In genomic region chr1:204319027-204319426, GRCh38 we compare ENCODE assay signal across 20 cellular contexts. TPM values are rescaled to one million over a fixed set of nuclear protein-coding genes. Genes with fewer than 3 reads are reported as not detected.
DNase-seq lines count a peak whose midpoint lies in the region; ATAC-seq, FAIRE-seq and TF ChIP-seq lines count a peak whose summit lies in the region.
"Had no signal": no experiment of that assay in that cellular context is flagged by ENCODE, and none has a peak within 500 bp of the region (broad histone marks: within the 10 kb centered on the region; RNA-seq: fewer than 3 reads in every experiment).

No MANE protein-coding gene starts in this region.

- no peaks in the 10 kb centered on the region for H3K79me2 ChIP-seq in HepG2 (ENCODE audit: insufficient read depth, low read length)

- H3K4me3 ChIP-seq in A549 = no peak overlapping the region
- no peak overlapping the region for H3K4me3 ChIP-seq in RWPE2 (ENCODE audit: severe bottlenecking)
- no peak overlapping the region for H3K4me3 ChIP-seq in epithelial cell of esophagus (ENCODE audit: low read length)
- no peak overlapping the region for H3K4me3 ChIP-seq in HepG2 (replicated peaks in 1 of 3; ENCODE audit: insufficient read depth in 1 of 3, low read depth in 2 of 3, low read length in 3 of 3)
- H3K4me3 ChIP-seq: SK-N-MC had no signal

- POLR2A ChIA-PET in A549 (lab: Yijun Ruan, JAX) (no interaction called here), HepG2 (lab: Yijun Ruan, JAX) (no interaction called here)

- peaks cover 80% of the 10 kb centered on the region for H3K4me1 ChIP-seq in A549
- peaks cover 34% of the 10 kb centered on the region for H3K4me1 ChIP-seq in RWPE2 (ENCODE audit: insufficient read depth, poor library complexity, severe bottlenecking)
- H3K4me1 ChIP-seq in HepG2 (ENCODE audit: insufficient read depth, low read length) = peaks cover 6% of the 10 kb centered on the region

- intact Hi-C loops in HepG2 (cut with micrococcal nuclease; ENCODE audit: unreplicated experiment) = no loop called here

- no peak for TF ChIP-seq CTCF in A549 (IDR thresholded peaks at IDR 0.05)
- TF ChIP-seq CTCF in RWPE2 (IDR thresholded peaks at IDR 0.05; ENCODE audit: poor library complexity, severe bottlenecking) = no peak
- TF ChIP-seq CTCF in epithelial cell of esophagus (IDR thresholded peaks at IDR 0.05; ENCODE audit: insufficient read depth, low read depth, low read length, missing control alignments) = no peak
- no peak for TF ChIP-seq CTCF in HepG2 (CRISPR knock-in tag; IDR thresholded peaks at IDR 0.05)

- TF ChIP-seq EP300 in A549 (IDR thresholded peaks at IDR 0.05) (no peak), HepG2 (IDR thresholded peaks at IDR 0.05; ENCODE audit: low read depth in 2 of 2, low read length in 2 of 2) (no peak), HepG2 (CRISPR knock-in tag; IDR thresholded peaks at IDR 0.05; ENCODE audit: borderline replicate concordance) (no peak)

- H3K4me2 ChIP-seq in A549 = peak overlapping the region; percentile 86
- H3K4me2 ChIP-seq in HepG2 (ENCODE audit: low read depth, low read length) = no peak overlapping the region

- in situ Hi-C loops in HepG2 (cut with HindIII; ENCODE audit: extremely low pct_ligation_motif_present, low pct_unique_long_range_greater_than_20kb) = no loop called here

- H2AFZ ChIP-seq in HepG2 (ENCODE audit: low read length) = no peak overlapping the region

- no peaks in the 10 kb centered on the region for H3K9me3 ChIP-seq in A549
- no peaks in the 10 kb centered on the region for H3K9me3 ChIP-seq in RWPE2 (ENCODE audit: severe bottlenecking)
- H3K9me3 ChIP-seq in HepG2 (ENCODE audit: low read length) = no peaks in the 10 kb centered on the region

- H3K27ac ChIP-seq in A549 = peak overlapping the region; percentile 86 to 87
- H3K27ac ChIP-seq in RWPE2 (ENCODE audit: poor library complexity, severe bottlenecking) = peak overlapping the region; percentile 56
- no peak overlapping the region for H3K27ac ChIP-seq in HepG2 (ENCODE audit: extremely low read length, insufficient read depth, low read length)
- H3K27ac ChIP-seq: brain microvascular endothelial cell, SK-N-MC had no signal

- no peak overlapping the region for H3K9ac ChIP-seq in HepG2 (ENCODE audit: insufficient read depth, low read depth, low read length)

- WGBS in A549 (ENCODE audit: missing lambda C conversion rate) = 60% methylated on average over 5 of the region's 5 CpGs
- WGBS in HepG2 (ENCODE audit: low lambda C conversion rate) = 94% methylated on average over 5 of the region's 5 CpGs

- TF ChIP-seq RAD21 in A549 (conservative IDR thresholded peaks at IDR 0.05 in 1 of 2, IDR thresholded peaks at IDR 0.05 in 1 of 2) (no peak), HepG2 (CRISPR knock-in tag; IDR thresholded peaks at IDR 0.05) (no peak)

- no TSS peak for BruUV-seq in HepG2 (replicated peaks; lab: Mats Ljungman, UMichigan)

- no peaks in the 10 kb centered on the region for H3K27me3 ChIP-seq in RWPE2 (ENCODE audit: insufficient read depth, poor library complexity, severe bottlenecking)
- no peaks in the 10 kb centered on the region for H3K27me3 ChIP-seq in HepG2 (ENCODE audit: control insufficient read depth in 1 of 2, insufficient read depth in 2 of 2, low read length in 2 of 2)

- ATAC-seq in A549 = peak; percentile 24 to 30; a peak in 3 of 6 replicates
- 0 out of 3 replicates have a peak, but pooled peaks have one; percentile 7 for ATAC-seq in RWPE2 (ENCODE audit: low read depth)
- ATAC-seq in HepG2 = no peak

- H4K20me1 ChIP-seq in HepG2 (ENCODE audit: insufficient read depth, low read length) = no peaks in the 10 kb centered on the region

- no peaks in the 10 kb centered on the region for H3K36me3 ChIP-seq in RWPE2 (ENCODE audit: low read depth)
- H3K36me3 ChIP-seq in HepG2 (replicated peaks in 1 of 2; ENCODE audit: control insufficient read depth in 1 of 2, insufficient read depth in 2 of 2, low read length in 2 of 2) = no peaks in the 10 kb centered on the region; a peak in 1 of 5 replicates
- H3K36me3 ChIP-seq: brain microvascular endothelial cell had no signal

- CTCF ChIA-PET in A549 (lab: Yijun Ruan, JAX) (interaction anchor here (1.1 to 3.9 kb wide), 3 partner anchors 45 to 112 kb away, joined by 5 to 14 read pairs (median 8); no protein-coding TSS in a partner anchor), HepG2 (lab: Yijun Ruan, JAX; ENCODE audit: low intra/inter-chr PET ratio, low total read pairs) (no interaction called here)

- FAIRE-seq in A549 (lab: Jason Lieb, UNC) = no peak
- FAIRE-seq in HepG2 (lab: Jason Lieb, UNC) = no peak
- FAIRE-seq: GM12892 had no signal

- TF ChIP-seq POLR2A in A549 (IDR thresholded peaks at IDR 0.05; ENCODE audit: low read length) (no peak), HepG2 (IDR thresholded peaks at IDR 0.05; ENCODE audit: insufficient read depth in 1 of 2, low read depth in 2 of 2, low read length in 2 of 2) (no peak)

- DNase-seq in A549 (ENCODE audit: low read depth in 1 of 2, low spot score in 1 of 2) (no peak), RWPE2 (ENCODE audit: low spot score) (no peak), epithelial cell of esophagus (ENCODE audit: low read depth) (peak; percentile 20), myocyte (ENCODE audit: low read depth) (peak; percentile 29), NCI-H2196 (lab: John Stamatoyannopoulos, UW; ENCODE audit: unreplicated experiment) (no peak), NCI-H1436 (lab: John Stamatoyannopoulos, UW) (no peak), NCI-H69 (lab: John Stamatoyannopoulos, UW) (no peak), HepG2 (ENCODE audit: low spot score) (no peak)
- DNase-seq: activated CD4-positive, CD25-positive, alpha-beta regulatory T cell treated with anti-CD3 and anti-CD28 coated beads, Interleukin-2, amount 50 U/mL, for 72 hours; activated CD8-positive, alpha-beta memory T cell treated with anti-CD3 and anti-CD28 coated beads, Interleukin-2, amount 50 U/mL, for 48 hours; activated naive CD4-positive, alpha-beta T cell treated with anti-CD3 and anti-CD28 coated beads, Interleukin-2, amount 50 U/mL, for 16 hours; effector CD8-positive, alpha-beta T cell; GF-D8; Kasumi-1; NCI-H1694; NCI-H446; stimulated activated naive CD4-positive, alpha-beta T cell treated with Interleukin-2 at 50 U/mL for 16 hours had no signal

TF ChIP-seq in A549, 52 proteins besides CTCF, POLR2A, EP300 and RAD21 (continues in another document):
- TF ChIP-seq SMC3 (IDR thresholded peaks at IDR 0.05) (no peak), FOSL2 (IDR thresholded peaks at IDR 0.05) (no peak), FOSL2 (CRISPR knock-in tag; IDR thresholded peaks at IDR 0.05) (no peak), KDM5A (IDR thresholded peaks at IDR 0.05) (no peak), CHD2 (IDR thresholded peaks at IDR 0.05; ENCODE audit: low read length, partially characterized antibody) (no peak), HOXB5 (CRISPR knock-in tag; IDR thresholded peaks at IDR 0.05) (no peak)

TF ChIP-seq in HepG2, 621 proteins besides CTCF, POLR2A, EP300 and RAD21 (continues in another document):
- TF ChIP-seq ZNF639 (CRISPR knock-in tag; conservative IDR thresholded peaks at IDR 0.05) = no peak

RNA-seq across cellular contexts. Expression of gene PLEKHA6, which starts 40.7 kb away (rescaled TPM):
- polyA plus RNA-seq in A549 (2011; rRNA removed) (13.0 and 16.4 TPM in 2 replicates), A549 (2017; fragmentation: RNase III; extraction: RNeasy Plus Mini Kit Qiagen cat#74134 plus additional on column Dnase treatment) (17.9 to 26.2 TPM (median 23.4 TPM) in 3 replicates), HepG2 (2011; rRNA removed) (5.3 and 6.4 TPM in 2 replicates)
- 12.1 and 14.8 TPM in 2 replicates for polyA plus RNA-seq in A549 (2012; cell fraction: cytosol; rRNA removed)
- 54.7 and 55.1 TPM in 2 replicates for polyA plus RNA-seq in A549 (2012; cell fraction: nucleus; rRNA removed)
- polyA minus RNA-seq in A549 (2011; rRNA and poly(A)+ RNA removed) = 12.4 and 13.0 TPM in 2 replicates
- total RNA-seq in myocyte (16.7 and 18.7 TPM in 2 replicates), HepG2 (2016; rRNA removed; fragmentation: Illumina TruSeq; extraction: Trizol) (10.8 and 11.4 TPM in 2 replicates)
- 15.6 TPM for polyA plus RNA-seq in myocyte (2012)
- 0.40 and 1.1 TPM in 2 replicates for total RNA-seq in HepG2 (2016; cell fraction: cytosol; rRNA removed; fragmentation: Illumina TruSeq; extraction: Trizol; ENCODE audit: low read depth)
- 7.3 and 13.7 TPM in 2 replicates for total RNA-seq in HepG2 (2016; cell fraction: insoluble cytoplasmic fraction; rRNA removed; fragmentation: Illumina TruSeq; extraction: Trizol)
- total RNA-seq in HepG2 (2016; cell fraction: membrane; rRNA removed; fragmentation: Illumina TruSeq; extraction: Trizol) = 3.9 and 4.0 TPM in 2 replicates
- 16.8 and 17.2 TPM in 2 replicates for total RNA-seq in HepG2 (2016; cell fraction: nucleus; rRNA removed; fragmentation: Illumina TruSeq; extraction: Trizol)
- polyA plus RNA-seq in HepG2 (2011; cell fraction: cytosol; rRNA removed) = 2.2 TPM in 2 replicates
- 18.8 and 20.9 TPM in 2 replicates for polyA plus RNA-seq in HepG2 (2011; cell fraction: nucleus; rRNA removed)
- 6.1 and 6.4 TPM in 2 replicates for polyA plus RNA-seq in HepG2 (2012)
- 0.33 and 0.35 TPM in 2 replicates for polyA plus RNA-seq in HepG2 (2016; cell fraction: cytosol; fragmentation: Illumina TruSeq; extraction: Trizol; ENCODE audit: low read depth)
- polyA plus RNA-seq in HepG2 (2016; cell fraction: insoluble cytoplasmic fraction; fragmentation: Illumina TruSeq; extraction: Trizol; ENCODE audit: low read depth) = 5.7 and 9.8 TPM in 2 replicates
- polyA plus RNA-seq in HepG2 (2016; cell fraction: membrane; fragmentation: Illumina TruSeq; extraction: Trizol; ENCODE audit: low read depth) = 1.2 and 1.6 TPM in 2 replicates
- polyA plus RNA-seq in HepG2 (2016; cell fraction: nucleus; fragmentation: Illumina TruSeq; extraction: Trizol; ENCODE audit: insufficient read depth, low read depth) = 24.1 and 24.3 TPM in 2 replicates
- 5.2 and 11.2 TPM in 2 replicates for polyA minus RNA-seq in HepG2 (2011; rRNA and poly(A)+ RNA removed; ENCODE audit: low replicate concordance)
- polyA minus RNA-seq in HepG2 (2011; cell fraction: cytosol; rRNA and poly(A)+ RNA removed) = 3.2 and 7.6 TPM in 2 replicates
- polyA minus RNA-seq in HepG2 (2011; cell fraction: nucleus; rRNA and poly(A)+ RNA removed) = 11.1 and 11.8 TPM in 2 replicates

Comparison
In these comparisons a context has a peak if more than half of its experiments do, and no peak if none do; other contexts are left out.
1. DNase-seq: peak in epithelial cell of esophagus (single experiment) and myocyte (single experiment); none in A549 (0 of 2), RWPE2 (single experiment), NCI-H2196 (single experiment), NCI-H1436 (single experiment), NCI-H69 (single experiment) and HepG2 (single experiment).